11 cellular contexts compared by ENCODE assay signal in genomic region chr13:46146898-46147297, GRCh38. TPM values are rescaled to one million over a fixed set of nuclear protein-coding genes. Genes with fewer than 3 reads are reported as not detected.
DNase-seq lines count a peak whose midpoint lies in the region; ATAC-seq lines count a peak whose summit lies in the region.
"Had no signal": no experiment of that assay in that cellular context is flagged by ENCODE, and none has a peak within 500 bp of the region (broad histone marks: within the 10 kb centered on the region; RNA-seq: fewer than 3 reads in every experiment).

No MANE protein-coding gene starts in this region.

- no peak for ATAC-seq in HG03342 (IDR thresholded peaks at IDR 0.05; ENCODE audit: unreplicated experiment)
- ATAC-seq in GM18520 (IDR thresholded peaks at IDR 0.05; ENCODE audit: unreplicated experiment) = no peak
- no peak for ATAC-seq in sciatic nerve

- intact Hi-C loops in posterior cingulate gyrus (cut with DNase I) (loop anchor here (10.0 kb wide), 1 partner anchor 178 kb away; no protein-coding TSS in a partner anchor), sciatic nerve (cut with DNase I) (no loop called here)

- peak in 2 of 3 experiments; percentile 2 to 49 for DNase-seq in NCI-H1417 (lab: John Stamatoyannopoulos, UW)
- DNase-seq in NCI-H1417 treated with DMSO at 0.1 percent for 48 hours (lab: John Stamatoyannopoulos, UW) = no peak
- peak; percentile 81 for DNase-seq in NCI-H748 (lab: John Stamatoyannopoulos, UW; ENCODE audit: unreplicated experiment)
- peak; percentile 5 for DNase-seq in fibroblast of peridontal ligament (ENCODE audit: extremely low read depth)
- DNase-seq in posterior cingulate gyrus = peak in 7 of 10 donors; percentile 13 to 86 (median 40)
- DNase-seq in sciatic nerve (ENCODE audit: low spot score) = no peak
- DNase-seq: activated CD4-positive, alpha-beta memory T cell treated with anti-CD3 and anti-CD28 coated beads for 36 hours; effector memory CD4-positive, alpha-beta T cell had no signal

RNA-seq across cellular contexts. Expression of gene LCP1, which starts 35.1 kb away (rescaled TPM):
- 52.7 TPM for total RNA-seq in sciatic nerve

RNA-seq across cellular contexts. Expression of gene CPB2, which starts 42.1 kb away (rescaled TPM):
- total RNA-seq in sciatic nerve = not detected
- total RNA-seq: activated CD4-positive, alpha-beta memory T cell treated with anti-CD3 and anti-CD28 coated beads for 36 hours; mononuclear cell had no signal

Comparison
In these comparisons a context has a peak if more than half of its experiments do, and no peak if none do; other contexts are left out.
1. DNase-seq: peak in NCI-H1417 (2 of 3), NCI-H748 (single experiment), fibroblast of peridontal ligament (single experiment) and posterior cingulate gyrus (7 of 10); none in NCI-H1417 treated with DMSO at 0.1 percent for 48 hours (single experiment) and sciatic nerve (single experiment).